22 cellular contexts compared by ENCODE assay signal in the genomic region with DNA sequence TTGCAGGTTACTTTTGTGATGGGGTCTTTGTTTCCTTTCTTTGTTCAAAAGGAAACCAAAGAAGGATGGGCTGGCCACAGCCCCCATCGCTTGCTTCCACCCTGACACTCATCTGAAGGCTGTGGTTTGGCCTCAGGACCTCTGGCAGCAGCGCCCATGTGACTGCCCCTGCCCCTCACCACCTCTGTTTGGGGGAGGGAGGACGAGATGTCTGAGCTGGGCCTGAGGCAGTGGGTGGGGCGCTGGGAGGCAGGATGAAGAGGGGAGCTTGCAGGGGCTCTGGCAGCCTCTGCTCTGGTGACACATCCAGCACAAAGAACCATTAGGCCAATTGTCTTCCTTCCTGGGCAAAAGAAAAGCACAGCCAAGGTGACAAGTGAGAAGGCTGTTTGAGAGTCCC. TPM values are rescaled to one million over a fixed set of nuclear protein-coding genes. Genes with fewer than 3 reads are reported as not detected.
"Had no signal": no experiment of that assay in that cellular context is flagged by ENCODE, and none has a peak within 500 bp of the region (broad histone marks: within the 10 kb centered on the region; RNA-seq: fewer than 3 reads in every experiment).

No MANE protein-coding gene starts in this region.

- H3K4me1 Mint-ChIP-seq: activated naive CD4-positive, alpha-beta T cell treated with anti-CD3 and anti-CD28 coated beads, Interleukin-2, amount 50 U/mL, for 24 hours had no signal

- H3K9me3 Mint-ChIP-seq: activated CD4-positive, alpha-beta T cell treated with anti-CD3 and anti-CD28 coated beads, Interleukin-2, amount 10 ng/mL, durations not matched to agents 7 days and 5 days; activated naive CD4-positive, alpha-beta T cell treated with anti-CD3 and anti-CD28 coated beads, Interleukin-2, amount 50 U/mL, for 24 hours had no signal

- H3K36me3 Mint-ChIP-seq: activated CD4-positive, alpha-beta memory T cell treated with anti-CD3 and anti-CD28 coated beads for 36 hours; activated naive CD4-positive, alpha-beta T cell treated with anti-CD3 and anti-CD28 coated beads, Interleukin-2, amount 50 U/mL, for 24 hours had no signal

- DNase-seq: activated CD4-positive, alpha-beta memory T cell treated with anti-CD3 and anti-CD28 coated beads for 36 hours; activated CD4-positive, alpha-beta T cell treated with anti-CD3 and anti-CD28 coated beads, Interleukin-2, amount 10 ng/mL, durations not matched to agents 7 days and 5 days; activated CD4-positive, CD25-positive, alpha-beta regulatory T cell; aorta; central memory CD4-positive, alpha-beta T cell; MG63; MV-4-11; NCI-H1092 treated with DMSO at 0.1 percent for 48 hours; NCI-H1436; NCI-H1694 treated with DMSO at 0.1 percent for 48 hours; NCI-H2029 treated with DMSO at 0.1 percent for 48 hours; NCI-H345; NCI-H510A; NCI-H526 treated with DMSO at 0.1 percent for 48 hours; NCI-H82; NK-92 treated with Interleukin-12 subunit alpha and Interleukin-12 subunit beta, amount 100 ng/mL, for 24 hours; SHP77 treated with DMSO at 0.1 percent for 48 hours; T-helper 2 cell; T1000 had no signal

- H3K27ac Mint-ChIP-seq: activated CD4-positive, alpha-beta memory T cell treated with anti-CD3 and anti-CD28 coated beads for 36 hours; activated CD4-positive, alpha-beta T cell treated with anti-CD3 and anti-CD28 coated beads, Interleukin-2, amount 10 ng/mL, durations not matched to agents 7 days and 5 days; activated naive CD4-positive, alpha-beta T cell treated with anti-CD3 and anti-CD28 coated beads, Interleukin-2, amount 50 U/mL, for 24 hours had no signal

- H3K4me3 Mint-ChIP-seq: activated CD4-positive, alpha-beta memory T cell treated with anti-CD3 and anti-CD28 coated beads for 36 hours; activated CD4-positive, alpha-beta T cell treated with anti-CD3 and anti-CD28 coated beads, Interleukin-2, amount 10 ng/mL, durations not matched to agents 7 days and 5 days; activated naive CD4-positive, alpha-beta T cell treated with anti-CD3 and anti-CD28 coated beads, Interleukin-2, amount 50 U/mL, for 24 hours had no signal

RNA-seq across cellular contexts. Expression of gene CHST15, which starts 15.9 kb away (rescaled TPM):
- total RNA-seq: activated CD4-positive, alpha-beta T cell treated with anti-CD3 and anti-CD28 coated beads, Interleukin-2, amount 10 ng/mL, durations not matched to agents 7 days and 5 days; activated CD8-positive, alpha-beta memory T cell treated with anti-CD3 and anti-CD28 coated beads for 36 hours; SK-MEL-5 had no signal
